ENCODE assay signal across 10 cellular contexts in genomic region chr2:234437642-234438321, GRCh38. TPM values are rescaled to one million over a fixed set of nuclear protein-coding genes. Genes with fewer than 3 reads are reported as not detected.
A peak's percentile ranks its signal among the peaks of the same experiment; 100 is the strongest.
DNase-seq lines count a peak whose midpoint lies in the region; ATAC-seq lines count a peak whose summit lies in the region.
"Had no signal": no experiment of that assay in that cellular context is flagged by ENCODE, and none has a peak within 500 bp of the region (broad histone marks: within the 10 kb centered on the region; RNA-seq: fewer than 3 reads in every experiment).

No MANE protein-coding gene starts in this region.

- DNase-seq in DMS153 treated with DMSO at 0.1 percent for 48 hours (lab: John Stamatoyannopoulos, UW; ENCODE audit: unreplicated experiment) = peak; percentile 81
- peak; percentile 82 to 94 for DNase-seq in NCI-H2081 (lab: John Stamatoyannopoulos, UW)
- peak in 34 of 58 donors; percentile 7 to 61 (median 28) for DNase-seq in anterior cingulate cortex (lab: John Stamatoyannopoulos, UW)
- no peak for DNase-seq in naive B cell
- no peak for DNase-seq in posterior vena cava (ENCODE audit: low spot score)
- no peak for DNase-seq in activated CD4-positive, alpha-beta T cell treated with anti-CD3 and anti-CD28 coated beads, Interleukin-2, amount 50 U/mL, for 1 hour
- DNase-seq: activated T-cell treated with anti-CD3 and anti-CD28 coated beads, Interleukin-2, amount 50 U/mL, for 4 hours; PC-3 had no signal

- peaks cover 4 to 7% of the 10 kb centered on the region in 2 donors for H3K36me3 Mint-ChIP-seq in naive B cell

- H3K27ac Mint-ChIP-seq in naive B cell = peak overlapping the region in 5 of 6 donors; percentile 72 to 97 (median 89)

- H3K9me3 Mint-ChIP-seq in naive B cell = peaks cover 0 to 5% (median 4%) of the 10 kb centered on the region in 7 donors
- H3K9me3 Mint-ChIP-seq: activated T-cell treated with anti-CD3 and anti-CD28 coated beads, Interleukin-2, amount 50 U/mL, for 4 hours had no signal

- H3K27me3 Mint-ChIP-seq in naive B cell = no peaks in the 10 kb centered on the region

- ATAC-seq in naive B cell (ENCODE audit: low read depth in 2 of 2) (no peak), GM18861 (IDR thresholded peaks at IDR 0.05; ENCODE audit: unreplicated experiment) (no peak), GM21526 (IDR thresholded peaks at IDR 0.05; ENCODE audit: low FRiP score, unreplicated experiment) (no peak)
- ATAC-seq: PC-3 had no signal

- intact Hi-C loops in posterior vena cava (cut with DNase I) = no loop called here

- H3K4me1 Mint-ChIP-seq in naive B cell = peaks cover 53 to 81% (median 75%) of the 10 kb centered on the region in 3 donors

- H3K4me3 Mint-ChIP-seq in naive B cell = peak overlapping the region in 7 of 8 donors; percentile 43 to 84 (median 66)

RNA-seq across cellular contexts. Expression of gene ARL4C, which starts 59.1 kb away (rescaled TPM):
- 10 to 100 TPM; 18.2 to 37.1 (median 28.5) TPM for polyA plus RNA-seq in naive B cell (ENCODE audit: low read depth in 6 of 6)
- total RNA-seq in posterior vena cava = 10 to 100 TPM; 12.5 to 13.0 TPM

Comparison
In these comparisons a context has a peak if more than half of its experiments do, and no peak if none do; other contexts are left out.
1. DNase-seq: peak in DMS153 treated with DMSO at 0.1 percent for 48 hours (single experiment), NCI-H2081 (2 of 2) and anterior cingulate cortex (34 of 58); none in naive B cell (single experiment), posterior vena cava (single experiment) and activated CD4-positive, alpha-beta T cell treated with anti-CD3 and anti-CD28 coated beads, Interleukin-2, amount 50 U/mL, for 1 hour (single experiment).